ENCODE assay signal across 10 cellular contexts in genomic region chr10:72229261-72230251, GRCh38. TPM values are rescaled to one million over a fixed set of nuclear protein-coding genes. Genes with fewer than 3 reads are reported as not detected.
DNase-seq lines count a peak whose midpoint lies in the region; ATAC-seq and TF ChIP-seq lines count a peak whose summit lies in the region.
"Had no signal": no experiment of that assay in that cellular context is flagged by ENCODE, and none has a peak within 500 bp of the region (broad histone marks: within the 10 kb centered on the region; RNA-seq: fewer than 3 reads in every experiment).

No MANE protein-coding gene starts in this region.

- no peak for TF ChIP-seq CTCF in stomach (IDR thresholded peaks at IDR 0.05)

- H3K36me3 Mint-ChIP-seq in activated T-helper 2 cell treated with anti-CD3 and anti-CD28 coated beads, Interferon-gamma antibody, Interleukin-2, Interleukin-4, amounts not matched to agents 10 μg/mL and 5 μg/mL and 100 μg/mL, durations not matched to agents 14 hours and 24 hours and 36 hours (ENCODE audit: low read depth) = peaks cover 50% of the 10 kb centered on the region

- peaks cover 20% of the 10 kb centered on the region for H3K4me1 Mint-ChIP-seq in activated T-helper 2 cell treated with anti-CD3 and anti-CD28 coated beads, Interferon-gamma antibody, Interleukin-2, Interleukin-4, amounts not matched to agents 10 μg/mL and 5 μg/mL and 100 μg/mL, durations not matched to agents 14 hours and 24 hours and 36 hours (ENCODE audit: low read depth)

- no peak for TF ChIP-seq POLR2A in stomach (IDR thresholded peaks at IDR 0.05)

- intact Hi-C loops in activated T-helper 2 cell treated with anti-CD3 and anti-CD28 coated beads, Interferon-gamma antibody, Interleukin-2, Interleukin-4, amounts not matched to agents 10 μg/mL and 5 μg/mL and 100 μg/mL, durations not matched to agents 14 hours and 24 hours and 36 hours (cut with micrococcal nuclease) = no loop called here
- intact Hi-C loops in right cardiac atrium (cut with DNase I) (loop anchor here in 3 of 4 donors (10.0 kb wide), 3 partner anchors 95 to 105 kb away; no protein-coding TSS in a partner anchor), stomach (cut with DNase I; ENCODE audit: low total_unique reads) (no loop called here)

- no peaks in the 10 kb centered on the region for H3K9me3 Mint-ChIP-seq in activated T-helper 2 cell treated with anti-CD3 and anti-CD28 coated beads, Interferon-gamma antibody, Interleukin-2, Interleukin-4, amounts not matched to agents 10 μg/mL and 5 μg/mL and 100 μg/mL, durations not matched to agents 14 hours and 24 hours and 36 hours

- H3K9me3 ChIP-seq in right cardiac atrium (ENCODE audit: control insufficient read depth, low read length) = no peaks in the 10 kb centered on the region
- H3K9me3 ChIP-seq in stomach = no peaks in the 10 kb centered on the region

- peak overlapping the region; percentile 17 for H3K27ac Mint-ChIP-seq in activated T-helper 2 cell treated with anti-CD3 and anti-CD28 coated beads, Interferon-gamma antibody, Interleukin-2, Interleukin-4, amounts not matched to agents 10 μg/mL and 5 μg/mL and 100 μg/mL, durations not matched to agents 14 hours and 24 hours and 36 hours

- no peak overlapping the region for H3K4me3 Mint-ChIP-seq in activated T-helper 2 cell treated with anti-CD3 and anti-CD28 coated beads, Interferon-gamma antibody, Interleukin-2, Interleukin-4, amounts not matched to agents 10 μg/mL and 5 μg/mL and 100 μg/mL, durations not matched to agents 14 hours and 24 hours and 36 hours (ENCODE audit: low read depth)

- 59% methylated on average over 8 of the region's 8 CpGs for WGBS in right cardiac atrium
- WGBS in stomach, 5 donors = 54 to 63% (median 58%) methylated on average over 8 of the region's 8 CpGs

- H3K27ac ChIP-seq in right cardiac atrium (ENCODE audit: low read length) (peak overlapping the region; percentile 43), stomach (peak overlapping the region; percentile 44 to 75 (median 60))

- no peak for TF ChIP-seq EP300 in stomach (IDR thresholded peaks at IDR 0.05)

- H3K27me3 ChIP-seq in right cardiac atrium (ENCODE audit: control insufficient read depth, insufficient read depth) (no peaks in the 10 kb centered on the region), stomach (no peaks in the 10 kb centered on the region)

- H3K4me1 ChIP-seq in right cardiac atrium (ENCODE audit: control insufficient read depth, insufficient read depth, low read length) = peaks cover 5% of the 10 kb centered on the region
- peaks cover 8 to 58% (median 37%) of the 10 kb centered on the region in 4 donors for H3K4me1 ChIP-seq in stomach

- H3K36me3 ChIP-seq in stomach = peaks cover 37 to 77% (median 64%) of the 10 kb centered on the region in 4 donors

- H3K4me3 ChIP-seq in right cardiac atrium (ENCODE audit: low read length) (no peak overlapping the region), stomach (no peak overlapping the region)

- H3K27me3 Mint-ChIP-seq in activated T-helper 2 cell treated with anti-CD3 and anti-CD28 coated beads, Interferon-gamma antibody, Interleukin-2, Interleukin-4, amounts not matched to agents 10 μg/mL and 5 μg/mL and 100 μg/mL, durations not matched to agents 14 hours and 24 hours and 36 hours (ENCODE audit: low read depth) = no peaks in the 10 kb centered on the region

- DNase-seq in NCI-H2227 (lab: John Stamatoyannopoulos, UW; ENCODE audit: unreplicated experiment) (peak; percentile 7), NCI-H2227 treated with DMSO at 0.1 percent for 48 hours (lab: John Stamatoyannopoulos, UW) (no peak), right cardiac atrium (no peak), stomach (no peak), HT-29 (ENCODE audit: low spot score) (no peak), Kasumi-1 (lab: John Stamatoyannopoulos, UW) (no peak), OCI-M2 (lab: John Stamatoyannopoulos, UW; ENCODE audit: unreplicated experiment) (no peak)
- DNase-seq in activated T-helper 2 cell treated with anti-CD3 and anti-CD28 coated beads, Interferon-gamma antibody, Interleukin-2, Interleukin-4, amounts not matched to agents 10 μg/mL and 5 μg/mL and 100 μg/mL, durations not matched to agents 14 hours and 24 hours and 36 hours (ENCODE audit: low spot score) = no peak
- DNase-seq: activated CD4-positive, alpha-beta T cell treated with anti-CD3 and anti-CD28 coated beads for 1 hour; NCI-H2171 had no signal

- ATAC-seq in right cardiac atrium = peak in 1 of 2 donors; percentile 25

RNA-seq across cellular contexts. Expression of gene ASCC1, which starts 13.5 kb away (rescaled TPM):
- 46.2 and 49.6 TPM in 2 replicates for total RNA-seq in activated T-helper 2 cell treated with anti-CD3 and anti-CD28 coated beads, Interferon-gamma antibody, Interleukin-2, Interleukin-4, amounts not matched to agents 10 μg/mL and 5 μg/mL and 100 μg/mL, durations not matched to agents 14 hours and 24 hours and 36 hours
- 10 to 100 TPM; 27.6 to 37.9 (median 32.8) TPM for total RNA-seq in right cardiac atrium
- 26.0 TPM for polyA plus RNA-seq in right cardiac atrium
- 100 to 1,000 TPM in 1 of 5 donors, 10 to 100 TPM in 2, 1 to 10 TPM in 2; 4.3 to 142 (median 19.4) TPM for total RNA-seq in stomach
- 10 to 100 TPM in 2 of 3 donors, 1 to 10 TPM in 1; 8.4 to 14.7 (median 12.5) TPM for polyA plus RNA-seq in stomach
- 12.1 and 12.2 TPM in 2 replicates for total RNA-seq in HT-29 (2014; rRNA removed; shearing (Covaris generic))

RNA-seq across cellular contexts. Expression of gene ANAPC16, which starts 13.7 kb away (rescaled TPM):
- total RNA-seq in activated T-helper 2 cell treated with anti-CD3 and anti-CD28 coated beads, Interferon-gamma antibody, Interleukin-2, Interleukin-4, amounts not matched to agents 10 μg/mL and 5 μg/mL and 100 μg/mL, durations not matched to agents 14 hours and 24 hours and 36 hours = 94.1 and 95.9 TPM in 2 replicates
- total RNA-seq in right cardiac atrium = 100 to 1,000 TPM; 190 to 236 (median 223) TPM
- 287 TPM for polyA plus RNA-seq in right cardiac atrium
- total RNA-seq in stomach = 100 to 1,000 TPM in 2 of 5 donors, 10 to 100 TPM in 3; 12.7 to 104 (median 68.8) TPM
- polyA plus RNA-seq in stomach = 100 to 1,000 TPM; 164 to 231 (median 170) TPM
- total RNA-seq in HT-29 (2014; rRNA removed; shearing (Covaris generic)) = 38.9 and 45.8 TPM in 2 replicates

RNA-seq across cellular contexts. Expression of gene DDIT4, which starts 44.2 kb away (rescaled TPM):
- 543 and 569 TPM in 2 replicates for total RNA-seq in activated T-helper 2 cell treated with anti-CD3 and anti-CD28 coated beads, Interferon-gamma antibody, Interleukin-2, Interleukin-4, amounts not matched to agents 10 μg/mL and 5 μg/mL and 100 μg/mL, durations not matched to agents 14 hours and 24 hours and 36 hours
- total RNA-seq in right cardiac atrium (100 to 1,000 TPM in 1 of 4 donors, 10 to 100 TPM in 3; 33.0 to 113 (median 76.5) TPM), stomach (100 to 1,000 TPM in 4 of 5 donors, 10 to 100 TPM in 1; 89.9 to 188 (median 154) TPM)
- polyA plus RNA-seq in right cardiac atrium (53.6 TPM), stomach (100 to 1,000 TPM; 122 to 176 (median 170) TPM)
- 88.4 and 107 TPM in 2 replicates for total RNA-seq in HT-29 (2014; rRNA removed; shearing (Covaris generic))

Comparison
In these comparisons a context has a peak if more than half of its experiments do, and no peak if none do; other contexts are left out.
1. intact Hi-C loops: an anchor here in right cardiac atrium (10.0 kb wide); none called in activated T-helper 2 cell treated with anti-CD3 and anti-CD28 coated beads, Interferon-gamma antibody, Interleukin-2, Interleukin-4, amounts not matched to agents 10 μg/mL and 5 μg/mL and 100 μg/mL, durations not matched to agents 14 hours and 24 hours and 36 hours and stomach.